Comparison of ENCODE assay signal across 14 cellular contexts in the genomic region with DNA sequence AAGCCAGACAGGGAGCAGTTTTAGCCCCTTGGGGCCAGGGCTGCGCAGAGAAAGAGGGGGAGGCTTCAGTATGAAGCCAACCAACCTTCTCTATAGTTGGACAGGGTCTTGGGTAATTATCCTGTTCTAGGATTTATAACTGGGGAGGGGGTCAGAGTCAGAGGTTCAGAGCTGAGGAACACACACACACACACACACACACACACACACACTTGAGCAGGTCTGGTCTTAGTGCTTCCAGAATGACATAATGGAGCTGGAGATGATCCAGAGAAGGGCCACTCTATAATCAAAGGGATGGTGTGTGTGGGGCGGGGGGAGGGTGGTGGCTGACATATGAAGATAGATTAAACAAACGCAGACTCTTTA. TPM values are rescaled to one million over a fixed set of nuclear protein-coding genes. Genes with fewer than 3 reads are reported as not detected.
DNase-seq lines count a peak whose midpoint lies in the region.
"Had no signal": no experiment of that assay in that cellular context is flagged by ENCODE, and none has a peak within 500 bp of the region (broad histone marks: within the 10 kb centered on the region; RNA-seq: fewer than 3 reads in every experiment).

No MANE protein-coding gene starts in this region.

- CTCF ChIA-PET in CD8-positive, alpha-beta memory T cell (lab: Charles Lee) = interaction anchor here (6.0 kb wide), 1 partner anchor 61 kb away, joined by 43 read pairs; the partner anchor contains the start of gene ZBTB33

- intact Hi-C loops in posterior cingulate gyrus (cut with DNase I) = loop anchor here (2.0 to 10.0 kb wide), 2 partner anchors 61 to 143 kb away; partner anchors contain the start of gene ZBTB33

- H3K4me1 Mint-ChIP-seq in CD8-positive, alpha-beta memory T cell = peaks cover 19 to 39% (median 23%) of the 10 kb centered on the region in 3 donors

- H3K27me3 Mint-ChIP-seq in CD8-positive, alpha-beta memory T cell = peaks cover 13 to 25% of the 10 kb centered on the region in 2 donors

- H3K27ac ChIP-seq in CD8-positive, alpha-beta memory T cell (ENCODE audit: low read depth, low read length) = no peak overlapping the region
- H3K27ac ChIP-seq in iPS-18a (ENCODE audit: low read length) = no peak overlapping the region
- H3K27ac ChIP-seq: KMS-11, parathyroid adenoma had no signal

- peaks cover 0 to 3% (median 0%) of the 10 kb centered on the region in 5 donors for H3K9me3 Mint-ChIP-seq in CD8-positive, alpha-beta memory T cell

- H3K27me3 ChIP-seq in CD8-positive, alpha-beta memory T cell (ENCODE audit: insufficient read depth, low read length, poor library complexity, severe bottlenecking) = no peaks in the 10 kb centered on the region
- peaks cover 57% of the 10 kb centered on the region for H3K27me3 ChIP-seq in iPS-18a (ENCODE audit: control insufficient read depth, insufficient read depth, low read length)

- H3K36me3 Mint-ChIP-seq in CD8-positive, alpha-beta memory T cell = peaks cover 0 to 5% (median 3%) of the 10 kb centered on the region in 3 donors

- H3K9ac ChIP-seq in ES-I3 (ENCODE audit: low read depth, low read length) (peak overlapping the region; percentile 50; the same call in 1 of the 2 replicates), iPS-18a (ENCODE audit: low read length) (no peak overlapping the region)
- H3K9ac ChIP-seq: KMS-11, parathyroid adenoma had no signal

- H3K4me3 Mint-ChIP-seq in CD8-positive, alpha-beta memory T cell = peak overlapping the region in 6 of 7 donors; percentile 17 to 91 (median 54)

- H3K4me3 ChIP-seq in CD8-positive, alpha-beta memory T cell (ENCODE audit: low read length) = no peak overlapping the region
- H3K4me3 ChIP-seq in iPS-18a (ENCODE audit: low read length) = peak overlapping the region; percentile 59
- H3K4me3 ChIP-seq: mucosa of descending colon had no signal

- POLR2A ChIA-PET in CD8-positive, alpha-beta memory T cell (lab: Charles Lee) = interaction anchor here (0.9 kb wide), 1 partner anchor 61 kb away, joined by 3 read pairs; the partner anchor contains the start of gene ZBTB33

- no peaks in the 10 kb centered on the region for H3K36me3 ChIP-seq in CD8-positive, alpha-beta memory T cell (ENCODE audit: insufficient read depth, low read length)
- H3K36me3 ChIP-seq in ES-I3 (ENCODE audit: insufficient read depth, low read length) (no peaks in the 10 kb centered on the region), iPS-18a (ENCODE audit: control insufficient read depth, low read depth, low read length) (no peaks in the 10 kb centered on the region)

- H3K4me1 ChIP-seq in CD8-positive, alpha-beta memory T cell (ENCODE audit: insufficient read depth, low read length) = peaks cover 5% of the 10 kb centered on the region
- H3K4me1 ChIP-seq in ES-I3 (ENCODE audit: insufficient read depth, low read length) (peaks cover 7% of the 10 kb centered on the region), iPS-18a (ENCODE audit: control insufficient read depth, low read depth, low read length) (peaks cover 3% of the 10 kb centered on the region)

- no peak overlapping the region for H3K27ac Mint-ChIP-seq in CD8-positive, alpha-beta memory T cell

- no peaks in the 10 kb centered on the region for H3K9me3 ChIP-seq in CD8-positive, alpha-beta memory T cell (ENCODE audit: low read length)
- H3K9me3 ChIP-seq in ES-I3 (ENCODE audit: control insufficient read depth, insufficient read depth, low read length) = no peaks in the 10 kb centered on the region
- H3K9me3 ChIP-seq in iPS-18a (ENCODE audit: control insufficient read depth, low read depth, low read length) = peaks cover 2% of the 10 kb centered on the region
- H3K9me3 ChIP-seq: mucosa of descending colon had no signal

- no peak for DNase-seq in CD8-positive, alpha-beta memory T cell
- peak; percentile 74 for DNase-seq in NCI-H2227 (lab: John Stamatoyannopoulos, UW; ENCODE audit: unreplicated experiment)
- no peak for DNase-seq in posterior cingulate gyrus
- DNase-seq in NCI-H2171 (lab: John Stamatoyannopoulos, UW) = no peak
- DNase-seq in HuH-7 (ENCODE audit: low spot score) = no peak
- DNase-seq in amniotic stem cell (lab: John Stamatoyannopoulos, UW) = no peak
- DNase-seq: left colon, NCI-H524 treated with DMSO at 0.1 percent for 48 hours had no signal

RNA-seq across cellular contexts. Expression of gene TMEM255A, which starts 0.4 kb away (rescaled TPM):
- under 1 TPM in 1 of 2 experiments, not detected in 1; 0.09 TPM for total RNA-seq in CD8-positive, alpha-beta memory T cell
- polyA plus RNA-seq in CD8-positive, alpha-beta memory T cell = 2.1 TPM

RNA-seq across cellular contexts. Expression of gene ATP1B4, which starts 50.3 kb away (rescaled TPM):
- total RNA-seq in CD8-positive, alpha-beta memory T cell = not detected
- not detected for polyA plus RNA-seq in CD8-positive, alpha-beta memory T cell
- total RNA-seq: cerebellum, left colon, mucosa of descending colon had no signal
